In genomic region chr2:85772841-85773491, GRCh38 we compare ENCODE assay signal across 9 cellular contexts. TPM values are rescaled to one million over a fixed set of nuclear protein-coding genes. Genes with fewer than 3 reads are reported as not detected.
A peak's percentile ranks its signal among the peaks of the same experiment; 100 is the strongest.
DNase-seq lines count a peak whose midpoint lies in the region; ATAC-seq, FAIRE-seq and TF ChIP-seq lines count a peak whose summit lies in the region.
"Had no signal": no experiment of that assay in that cellular context is flagged by ENCODE, and none has a peak within 500 bp of the region (broad histone marks: within the 10 kb centered on the region; RNA-seq: fewer than 3 reads in every experiment).

No MANE protein-coding gene starts in this region.

- H3K9me3 Mint-ChIP-seq in osteocyte (ENCODE audit: unreplicated experiment) = no peaks in the 10 kb centered on the region

- H3K27ac Mint-ChIP-seq in T-helper 17 cell = peak overlapping the region; percentile 62
- H3K27ac Mint-ChIP-seq in osteocyte (ENCODE audit: unreplicated experiment) = peak overlapping the region; percentile 86

- H3K27ac ChIP-seq in A673 (ENCODE audit: low read depth, low read length, poor library complexity, severe bottlenecking) (peak overlapping the region; percentile 80), small intestine (ENCODE audit: low read depth in 1 of 2, low read length in 1 of 2) (peak overlapping the region in 1 of 2 donors; percentile 78)

- H3K4me1 ChIP-seq in A673 (ENCODE audit: insufficient read depth, low read length, poor library complexity, severe bottlenecking) = peaks cover 60% of the 10 kb centered on the region
- H3K4me1 ChIP-seq in small intestine (ENCODE audit: control insufficient read depth in 2 of 2, insufficient read depth in 1 of 2, low read depth in 1 of 2, low read length in 1 of 2) = peaks cover 0 to 5% of the 10 kb centered on the region in 2 donors

- no peaks in the 10 kb centered on the region for H3K9me3 ChIP-seq in A673 (ENCODE audit: low read depth, low read length, poor library complexity, severe bottlenecking)
- no peaks in the 10 kb centered on the region for H3K9me3 ChIP-seq in T-helper 17 cell (ENCODE audit: control insufficient read depth, low read length, poor library complexity, severe bottlenecking)
- H3K9me3 ChIP-seq in small intestine (ENCODE audit: control insufficient read depth, low read depth) = no peaks in the 10 kb centered on the region

- TF ChIP-seq CTCF in A673 (conservative IDR thresholded peaks at IDR 0.05; ENCODE audit: low read depth, low read length) = no peak; the same call in 1 of the 2 replicates
- TF ChIP-seq CTCF in fibroblast of the aortic adventitia (IDR thresholded peaks at IDR 0.05; ENCODE audit: insufficient read depth, low read length) = no peak
- no peak for TF ChIP-seq CTCF in osteocyte (IDR thresholded peaks at IDR 0.05)

- peaks cover 67% of the 10 kb centered on the region for H3K27me3 Mint-ChIP-seq in T-helper 17 cell
- no peaks in the 10 kb centered on the region for H3K27me3 Mint-ChIP-seq in osteocyte (ENCODE audit: unreplicated experiment)

- no TSS peak for BruUV-seq in A673 (replicated peaks; lab: Mats Ljungman, UMichigan)

- intact Hi-C loops in A673 (cut with micrococcal nuclease; ENCODE audit: unreplicated experiment) = no loop called here

- H3K4me3 Mint-ChIP-seq in T-helper 17 cell (no peak overlapping the region), osteocyte (ENCODE audit: unreplicated experiment) (peak overlapping the region; percentile 49)

- DNase-seq in A673 (ENCODE audit: low spot score) (no peak), T-helper 17 cell (no peak), fibroblast of the aortic adventitia (ENCODE audit: low read depth) (peak; percentile 21), osteocyte (ENCODE audit: extremely low spot score, unreplicated experiment) (no peak), small intestine (no peak), NCI-H748 (lab: John Stamatoyannopoulos, UW; ENCODE audit: unreplicated experiment) (no peak)
- DNase-seq in stimulated activated naive CD4-positive, alpha-beta T cell treated with Interleukin-2 at 50 U/mL for 16 hours (lab: John Stamatoyannopoulos, UW) = no peak
- DNase-seq: stimulated activated CD4-positive, alpha-beta T cell treated with anti-CD3 and anti-CD28 coated beads, Interleukin-15, amount 100 ng/mL, for 24 hours had no signal

- 57 to 76% (median 60%) methylated on average over 16 of the region's 16 CpGs for whole genome bisulfite sequencing in small intestine, 3 donors

- ATAC-seq in T-helper 17 cell = no peak
- no peak for ATAC-seq in HG02884 (IDR thresholded peaks at IDR 0.05; ENCODE audit: unreplicated experiment)

- CTCF ChIA-PET in A673 (lab: Charles Lee) = interaction anchor here (1.4 to 1.6 kb wide), 2 partner anchors 19 to 22 kb away, joined by 3 to 5 read pairs; partner anchors contain the start of gene ATOH8

- peak overlapping the region; percentile 25 for H3K4me3 ChIP-seq in A673 (ENCODE audit: low read depth, low read length, poor library complexity, severe bottlenecking)
- peak overlapping the region; percentile 31 for H3K4me3 ChIP-seq in fibroblast of the aortic adventitia (ENCODE audit: low read depth, low read length)
- H3K4me3 ChIP-seq in small intestine (ENCODE audit: low read depth in 1 of 2, low read length in 2 of 2) = no peak overlapping the region

- no peaks in the 10 kb centered on the region for H3K36me3 Mint-ChIP-seq in T-helper 17 cell (ENCODE audit: low read depth)
- no peaks in the 10 kb centered on the region for H3K36me3 Mint-ChIP-seq in osteocyte (ENCODE audit: unreplicated experiment)

- H3K4me1 Mint-ChIP-seq in T-helper 17 cell (peaks cover 4% of the 10 kb centered on the region), osteocyte (ENCODE audit: unreplicated experiment) (peaks cover 63% of the 10 kb centered on the region)

- H3K27me3 ChIP-seq in A673 (replicated peaks; ENCODE audit: insufficient read depth, low read depth, low read length, poor library complexity) (no peaks in the 10 kb centered on the region), small intestine (ENCODE audit: control insufficient read depth in 2 of 2, insufficient read depth in 2 of 2, low read length in 2 of 2) (no peaks in the 10 kb centered on the region)

- POLR2A ChIA-PET in A673 (lab: Charles Lee; ENCODE audit: low non-redundant PET) = no interaction called here

- no peak for FAIRE-seq in small intestine (lab: Jason Lieb, UNC)

- H3K36me3 ChIP-seq in A673 (ENCODE audit: insufficient read depth, low read length, poor library complexity, severe bottlenecking) = no peaks in the 10 kb centered on the region
- no peaks in the 10 kb centered on the region for H3K36me3 ChIP-seq in small intestine (ENCODE audit: control insufficient read depth in 2 of 2, insufficient read depth in 2 of 2, low read length in 2 of 2)

RNA-seq across cellular contexts. Expression of gene ATOH8, which starts 19.2 kb away (rescaled TPM):
- total RNA-seq in A673 (2021) = 4.3 and 4.6 TPM in 2 replicates
- total RNA-seq in T-helper 17 cell = not detected
- 17.0 and 22.0 TPM in 2 replicates for total RNA-seq in fibroblast of the aortic adventitia (ENCODE audit: low replicate concordance)
- total RNA-seq in osteocyte = 5.9 and 7.1 TPM in 2 replicates
- 10 to 100 TPM in 1 of 3 donors, 1 to 10 TPM in 2; 1.6 to 18.4 (median 3.2) TPM for polyA plus RNA-seq in small intestine

Comparison
In these comparisons a context has a peak if more than half of its experiments do, and no peak if none do; other contexts are left out.
1. H3K4me3 ChIP-seq: peak in A673 (single experiment) and fibroblast of the aortic adventitia (single experiment); none in small intestine (0 of 2).